ENCODE assay signal across 10 cellular contexts in the genomic region with DNA sequence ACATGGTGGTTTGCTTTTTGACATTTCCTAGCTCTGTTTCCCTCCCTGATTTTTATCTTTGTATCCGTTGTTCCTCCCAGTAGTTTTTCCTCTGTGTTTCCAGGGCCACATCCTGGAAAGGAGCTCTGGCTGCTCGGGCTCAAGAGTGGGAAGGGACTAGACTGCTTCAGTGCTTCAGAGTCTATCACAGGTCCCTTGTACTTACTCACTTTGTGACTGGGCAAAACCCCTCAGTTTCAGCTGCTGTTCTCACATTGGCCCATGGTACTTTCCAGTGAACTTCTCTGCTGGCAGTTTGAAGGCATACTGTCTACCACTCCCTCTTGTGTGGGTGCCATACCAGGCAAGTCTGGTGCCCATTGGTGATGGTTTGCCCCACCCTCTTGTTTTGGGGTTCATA. TPM values are rescaled to one million over a fixed set of nuclear protein-coding genes. Genes with fewer than 3 reads are reported as not detected.
DNase-seq lines count a peak whose midpoint lies in the region; ATAC-seq, FAIRE-seq and TF ChIP-seq lines count a peak whose summit lies in the region.
"Had no signal": no experiment of that assay in that cellular context is flagged by ENCODE, and none has a peak within 500 bp of the region (broad histone marks: within the 10 kb centered on the region; RNA-seq: fewer than 3 reads in every experiment).

No MANE protein-coding gene starts in this region.

- H3K36me3 ChIP-seq in OCI-LY3 (replicated peaks; ENCODE audit: low read depth, low read length), result no peaks in the 10 kb centered on the region
- H3K36me3 ChIP-seq in lower lobe of right lung, result no peaks in the 10 kb centered on the region
- H3K36me3 ChIP-seq: esophagus squamous epithelium had no signal

- H3K27ac ChIP-seq in OCI-LY3 (ENCODE audit: low read length) (peak overlapping the region; percentile 98), lower lobe of right lung (no peak overlapping the region)
- H3K27ac ChIP-seq: esophagus squamous epithelium had no signal

- H4K20me1 ChIP-seq in OCI-LY3 (ENCODE audit: insufficient read depth, low read length), result no peaks in the 10 kb centered on the region

- no peak for TF ChIP-seq POLR2A in GM12892 (IDR thresholded peaks at IDR 0.05; ENCODE audit: low read depth, low read length)

- no peak for TF ChIP-seq CTCF in OCI-LY3 (IDR thresholded peaks at IDR 0.05; ENCODE audit: low read depth, low read length)
- no peak for TF ChIP-seq CTCF in lower lobe of right lung (IDR thresholded peaks at IDR 0.05)

- peak; percentile 85 for FAIRE-seq in GM12892 (lab: Jason Lieb, UNC)
- FAIRE-seq: TTC549 had no signal

- H3K79me2 ChIP-seq in OCI-LY3 (ENCODE audit: low read length), result no peaks in the 10 kb centered on the region

- H3K27me3 ChIP-seq in OCI-LY3 (ENCODE audit: low read depth, low read length), result no peaks in the 10 kb centered on the region
- H3K27me3 ChIP-seq in lower lobe of right lung (ENCODE audit: low read depth), result no peaks in the 10 kb centered on the region

- peak overlapping the region; percentile 75 for H3K4me2 ChIP-seq in OCI-LY3 (ENCODE audit: low read length)

- H3K4me1 ChIP-seq in OCI-LY3 (ENCODE audit: low read length) (peaks cover 46% of the 10 kb centered on the region), lower lobe of right lung (no peaks in the 10 kb centered on the region)

- peak overlapping the region; percentile 56 for H3K4me3 ChIP-seq in OCI-LY3 (ENCODE audit: low read length)
- no peak overlapping the region for H3K4me3 ChIP-seq in lower lobe of right lung
- H3K4me3 ChIP-seq: esophagus squamous epithelium had no signal

- no peaks in the 10 kb centered on the region for H3K9me3 ChIP-seq in OCI-LY3 (ENCODE audit: insufficient read depth, low read length)
- H3K9me3 ChIP-seq in lower lobe of right lung, result no peaks in the 10 kb centered on the region
- H3K9me3 ChIP-seq: esophagus squamous epithelium had no signal

- no peak for DNase-seq in GM12892 (ENCODE audit: insufficient read length)
- no peak for DNase-seq in DMS 273 (lab: John Stamatoyannopoulos, UW; ENCODE audit: unreplicated experiment)
- no peak for DNase-seq in lower lobe of right lung
- no peak for DNase-seq in Right ventricle myocardium superior
- DNase-seq in NCI-H2227 (lab: John Stamatoyannopoulos, UW; ENCODE audit: unreplicated experiment), result no peak
- DNase-seq: esophagus squamous epithelium had no signal

- H3K9ac ChIP-seq in OCI-LY3 (ENCODE audit: low read length), result peak overlapping the region; percentile 74

- intact Hi-C loops in lower lobe of right lung (cut with DNase I) (no loop called here), Right ventricle myocardium superior (cut with DNase I) (loop anchor here (10.0 kb wide), 4 partner anchors 324 to 764 kb away; partner anchors contain the start of gene BOLA3)

- ATAC-seq in GM19025 (IDR thresholded peaks at IDR 0.05; ENCODE audit: low read depth, unreplicated experiment), result peak; percentile 75
- peak; percentile 60 for ATAC-seq in HG02763 (IDR thresholded peaks at IDR 0.05; ENCODE audit: unreplicated experiment)
- no peak for ATAC-seq in lower lobe of right lung
- no peak for ATAC-seq in Right ventricle myocardium superior (ENCODE audit: poor library complexity)

- peak overlapping the region; percentile 56; the same call in 1 of the 2 replicates for H2AFZ ChIP-seq in OCI-LY3 (ENCODE audit: low read depth, low read length)

RNA-seq across cellular contexts. Expression of gene STAMBP, which starts 7.5 kb away (rescaled TPM):
- 65.1 TPM for polyA plus RNA-seq in GM12892 (2012; ENCODE audit: missing spikeins)
- 31.3 TPM for total RNA-seq in lower lobe of right lung
- total RNA-seq in Right ventricle myocardium superior, result 27.7 TPM

RNA-seq across cellular contexts. Expression of gene C2orf78, which starts 37.2 kb away (rescaled TPM):
- 0.13 TPM for polyA plus RNA-seq in GM12892 (2012; ENCODE audit: missing spikeins)
- total RNA-seq in lower lobe of right lung, result not detected
- total RNA-seq in Right ventricle myocardium superior, result not detected
- total RNA-seq: esophagus squamous epithelium had no signal

RNA-seq across cellular contexts. Expression of gene DUSP11, which starts 41.3 kb away (rescaled TPM):
- 30.0 TPM for polyA plus RNA-seq in GM12892 (2012; ENCODE audit: missing spikeins)
- total RNA-seq in lower lobe of right lung (17.6 TPM), Right ventricle myocardium superior (11.4 TPM)

Comparison
In these comparisons a context has a peak if more than half of its experiments do, and no peak if none do; other contexts are left out.
1. ATAC-seq: peak in GM19025 (single experiment) and HG02763 (single experiment); none in lower lobe of right lung (0 of 2) and Right ventricle myocardium superior (single experiment).